Comparison of ENCODE assay signal across 8 cellular contexts in the genomic region with DNA sequence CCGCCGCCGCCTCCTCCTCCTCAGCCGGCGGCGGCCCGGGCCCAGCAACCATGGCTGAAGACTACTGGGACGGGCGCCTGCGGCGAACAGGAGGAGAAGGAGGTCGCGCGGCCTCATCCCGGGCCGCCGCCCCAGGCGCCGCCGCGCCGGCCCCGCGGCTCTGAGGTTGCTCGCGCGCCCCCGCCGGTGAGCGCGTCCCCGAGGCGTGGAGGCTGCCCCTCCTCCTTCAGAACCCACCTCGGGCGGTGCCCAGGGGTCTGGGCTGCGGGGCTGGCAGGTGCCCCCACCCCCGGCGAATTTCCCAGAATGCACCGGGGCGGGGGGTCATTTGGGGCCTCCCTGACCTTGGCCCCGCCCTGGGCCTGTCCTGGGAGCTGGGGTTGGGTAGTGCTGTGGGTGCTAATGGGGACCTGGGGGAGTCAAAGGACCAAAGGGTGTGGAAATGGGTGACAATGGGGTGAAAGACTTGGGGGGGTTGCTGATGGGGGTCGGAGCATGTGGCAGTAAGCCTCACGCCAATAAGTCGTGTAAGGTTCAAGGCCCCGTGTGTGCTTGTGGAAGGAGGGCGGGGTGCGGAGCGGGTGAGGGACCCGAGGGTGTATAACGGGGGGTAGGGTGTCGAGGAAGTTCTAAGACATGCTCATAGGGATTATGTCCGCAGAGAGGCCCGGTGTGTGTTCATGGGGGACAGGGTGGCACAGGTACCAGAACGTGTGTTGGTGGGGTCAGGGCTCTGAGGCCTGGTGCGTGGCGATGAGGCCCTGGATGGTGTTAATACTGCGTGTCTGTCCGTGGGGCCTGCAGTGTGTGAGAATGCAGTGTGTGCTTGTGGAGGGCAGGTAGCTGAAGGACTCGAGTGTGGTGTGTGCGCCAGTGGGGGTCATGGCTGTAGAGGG. TPM values are rescaled to one million over a fixed set of nuclear protein-coding genes. Genes with fewer than 3 reads are reported as not detected.
DNase-seq lines count a peak whose midpoint lies in the region; ATAC-seq and TF ChIP-seq lines count a peak whose summit lies in the region.

No MANE protein-coding gene starts in this region.

- ATAC-seq in upper lobe of right lung: peak; percentile 25
- ATAC-seq in HG02610 (IDR thresholded peaks at IDR 0.05; ENCODE audit: unreplicated experiment): no peak

- DNase-seq in ELR (ENCODE audit: low read depth) (peak; percentile 43), MG63 (peak; percentile 56), fibroblast of gingiva (ENCODE audit: low read depth) (peak; percentile 4), upper lobe of right lung (peak; percentile 79), pons (ENCODE audit: low spot score) (no peak)
- peak; percentile 72 for DNase-seq in activated T-cell treated with anti-CD3 and anti-CD28 coated beads, Interleukin-2, amount 50 U/mL, for 24 hours

- peaks cover 77% of the 10 kb centered on the region for H3K36me3 Mint-ChIP-seq in activated T-cell treated with anti-CD3 and anti-CD28 coated beads, Interleukin-2, amount 50 U/mL, for 24 hours (ENCODE audit: low read depth)

- H3K36me3 ChIP-seq in MG63: peaks cover 9% of the 10 kb centered on the region
- peaks cover 43% of the 10 kb centered on the region for H3K36me3 ChIP-seq in neuron (ENCODE audit: insufficient read depth, low read length)
- peaks cover 17% of the 10 kb centered on the region for H3K36me3 ChIP-seq in upper lobe of right lung

- H3K9me3 Mint-ChIP-seq in activated T-cell treated with anti-CD3 and anti-CD28 coated beads, Interleukin-2, amount 50 U/mL, for 24 hours: no peaks in the 10 kb centered on the region

- peak overlapping the region; percentile 99 for H3K27ac ChIP-seq in upper lobe of right lung

- H2AFZ ChIP-seq in neuron (ENCODE audit: low read depth, low read length): peak overlapping the region; percentile 21

- H3K27ac Mint-ChIP-seq in activated T-cell treated with anti-CD3 and anti-CD28 coated beads, Interleukin-2, amount 50 U/mL, for 24 hours: peak overlapping the region; percentile 91

- TF ChIP-seq CTCF in upper lobe of right lung (IDR thresholded peaks at IDR 0.05): no peak

- H3K9me3 ChIP-seq in MG63 (no peaks in the 10 kb centered on the region), neuron (ENCODE audit: low read length) (no peaks in the 10 kb centered on the region), upper lobe of right lung (no peaks in the 10 kb centered on the region)

- intact Hi-C loops in upper lobe of right lung (cut with DNase I): no loop called here

- H3K4me1 ChIP-seq in neuron (ENCODE audit: insufficient read depth, low read length) (peaks cover 32% of the 10 kb centered on the region), upper lobe of right lung (no peaks in the 10 kb centered on the region)

- peaks cover 44% of the 10 kb centered on the region for H3K4me1 Mint-ChIP-seq in activated T-cell treated with anti-CD3 and anti-CD28 coated beads, Interleukin-2, amount 50 U/mL, for 24 hours (ENCODE audit: low read depth)

- peak overlapping the region; percentile 90 for H3K4me3 Mint-ChIP-seq in activated T-cell treated with anti-CD3 and anti-CD28 coated beads, Interleukin-2, amount 50 U/mL, for 24 hours

- H3K27me3 Mint-ChIP-seq in activated T-cell treated with anti-CD3 and anti-CD28 coated beads, Interleukin-2, amount 50 U/mL, for 24 hours: no peaks in the 10 kb centered on the region

- no peaks in the 10 kb centered on the region for H3K27me3 ChIP-seq in MG63
- no peaks in the 10 kb centered on the region for H3K27me3 ChIP-seq in neuron (ENCODE audit: insufficient read depth, low read length)
- no peaks in the 10 kb centered on the region for H3K27me3 ChIP-seq in upper lobe of right lung

- H3K4me3 ChIP-seq in MG63 (peak overlapping the region; percentile 76), neuron (ENCODE audit: low read length) (peak overlapping the region; percentile 56), upper lobe of right lung (peak overlapping the region; percentile 60)

RNA-seq across cellular contexts. Expression of gene CDK16, which starts 0.7 kb away (rescaled TPM):
- total RNA-seq in MG63 (2014; rRNA removed; shearing (Covaris generic); ENCODE audit: low replicate concordance): 38.2 and 71.2 TPM in 2 replicates
- 66.4 TPM for total RNA-seq in upper lobe of right lung

RNA-seq across cellular contexts. Expression of gene USP11, which starts 13.6 kb away (rescaled TPM):
- 16.0 and 16.2 TPM in 2 replicates for total RNA-seq in MG63 (2014; rRNA removed; shearing (Covaris generic); ENCODE audit: low replicate concordance)
- 56.0 TPM for total RNA-seq in upper lobe of right lung

RNA-seq across cellular contexts. Expression of gene UBA1, which starts 25.5 kb away (rescaled TPM):
- total RNA-seq in MG63 (2014; rRNA removed; shearing (Covaris generic); ENCODE audit: low replicate concordance): 108 and 121 TPM in 2 replicates
- total RNA-seq in upper lobe of right lung: 161 TPM
